ENCODE assay signal across 23 cellular contexts in genomic region chr2:2657121-2657962, GRCh38.
DNase-seq lines count a peak whose midpoint lies in the region; ATAC-seq, FAIRE-seq and TF ChIP-seq lines count a peak whose summit lies in the region.
"Had no signal": no experiment of that assay in that cellular context is flagged by ENCODE, and none has a peak within 500 bp of the region (broad histone marks: within the 10 kb centered on the region; RNA-seq: fewer than 3 reads in every experiment).

No MANE protein-coding gene starts in this region.

- H2AK5ac ChIP-seq in neuronal stem cell (ENCODE audit: low read depth, low read length): peak overlapping the region; percentile 56

- peak overlapping the region; percentile 43 for H4K8ac ChIP-seq in neuronal stem cell (ENCODE audit: low read depth, low read length)

- no peak overlapping the region for H2BK120ac ChIP-seq in neuronal stem cell (ENCODE audit: low read depth, low read length)

- WGBS in neuronal stem cell (ENCODE audit: extremely low coverage in 2 of 2, insufficient read length in 2 of 2, insufficient replicate concordance in 1 of 2), 2 donors: no CpG with 5 or more reads among the region's 15 CpGs
- 64 to 73% methylated on average over 15 of the region's 15 CpGs for WGBS in pancreas, 2 donors

- H3K27me3 ChIP-seq in bronchial epithelial cell (ENCODE audit: control insufficient read depth, insufficient read depth, low read length) (no peaks in the 10 kb centered on the region), neuronal stem cell (ENCODE audit: control insufficient read depth in 3 of 3, insufficient read depth in 3 of 3, low read depth in 1 of 3, low read length in 3 of 3) (no peaks in the 10 kb centered on the region), pancreas (no peaks in the 10 kb centered on the region)

- H3K36me3 ChIP-seq in bronchial epithelial cell (ENCODE audit: control insufficient read depth, insufficient read depth, low read length) (no peaks in the 10 kb centered on the region), neuronal stem cell (replicated peaks in 1 of 2; ENCODE audit: control insufficient read depth in 2 of 2, insufficient read depth in 2 of 2, low read length in 2 of 2) (no peaks in the 10 kb centered on the region), pancreas (no peaks in the 10 kb centered on the region), OCI-LY7 (ENCODE audit: insufficient read depth, low read length) (no peaks in the 10 kb centered on the region)

- H3K4me3 ChIP-seq in bronchial epithelial cell (ENCODE audit: low read depth, low read length) (no peak overlapping the region), neuronal stem cell (ENCODE audit: low read length in 2 of 2) (no peak overlapping the region), pancreas (no peak overlapping the region), OCI-LY7 (ENCODE audit: low read depth, low read length, poor library complexity, severe bottlenecking) (no peak overlapping the region)

- H3K9me3 ChIP-seq in neuronal stem cell (replicated peaks in 1 of 2; ENCODE audit: control insufficient read depth in 2 of 2, insufficient read depth in 1 of 2, low read depth in 1 of 2, low read length in 2 of 2): peaks cover 0 to under 1% of the 10 kb centered on the region in 2 donors
- H3K9me3 ChIP-seq in pancreas: no peaks in the 10 kb centered on the region
- no peaks in the 10 kb centered on the region for H3K9me3 ChIP-seq in OCI-LY7 (ENCODE audit: low read length)

- peak overlapping the region; percentile 91 for H2BK15ac ChIP-seq in neuronal stem cell (ENCODE audit: low read length)

- H4K20me1 ChIP-seq in OCI-LY7 (ENCODE audit: insufficient read depth, low read length): no peaks in the 10 kb centered on the region

- H4K91ac ChIP-seq in neuronal stem cell (ENCODE audit: low read depth, low read length, poor library complexity): no peak overlapping the region

- H3K4me2 ChIP-seq in neuronal stem cell (ENCODE audit: insufficient read depth, low read length, poor library complexity, severe bottlenecking) (no peak overlapping the region), OCI-LY7 (ENCODE audit: low read length) (no peak overlapping the region)

- H3K4me1 ChIP-seq in neuronal stem cell (ENCODE audit: control insufficient read depth in 2 of 2, insufficient read depth in 1 of 2, low read depth in 1 of 2, low read length in 2 of 2): peaks cover 2 to 7% of the 10 kb centered on the region in 2 donors
- H3K4me1 ChIP-seq in pancreas: no peaks in the 10 kb centered on the region
- no peaks in the 10 kb centered on the region for H3K4me1 ChIP-seq in OCI-LY7 (ENCODE audit: insufficient read depth, low read length, poor library complexity, severe bottlenecking)

- H3K4ac ChIP-seq in neuronal stem cell (ENCODE audit: low read length): no peak overlapping the region

- TF ChIP-seq CTCF in bronchial epithelial cell (IDR thresholded peaks at IDR 0.05; ENCODE audit: insufficient read depth, low read length, severe bottlenecking): no peak
- TF ChIP-seq CTCF in pancreas (IDR thresholded peaks at IDR 0.05): no peak
- TF ChIP-seq CTCF in OCI-LY7 (conservative IDR thresholded peaks at IDR 0.05; ENCODE audit: low read length): no peak

- no peak overlapping the region for H2BK5ac ChIP-seq in neuronal stem cell (ENCODE audit: low read length)

- no peak overlapping the region for H3K14ac ChIP-seq in neuronal stem cell (ENCODE audit: low read length)

- H2AFZ ChIP-seq in neuronal stem cell (ENCODE audit: low read length): no peak overlapping the region
- no peak overlapping the region for H2AFZ ChIP-seq in OCI-LY7 (ENCODE audit: low read length)

- peak; percentile 57 for DNase-seq in activated effector memory CD4-positive, alpha-beta T cell treated with anti-CD3 and anti-CD28 coated beads, Interleukin-2, amount 50 U/mL, for 16 hours
- no peak for DNase-seq in activated effector memory CD4-positive, alpha-beta T cell treated with Interleukin-2 at 50 U/mL for 16 hours
- DNase-seq in HTR-8/SVneo (ENCODE audit: insufficient read length, low spot score) (no peak), bronchial epithelial cell (ENCODE audit: low read depth) (no peak), neuronal stem cell (ENCODE audit: low spot score) (no peak), pancreas (no peak), T-helper 1 cell (no peak), OCI-LY7 (ENCODE audit: low spot score) (no peak)
- DNase-seq: AML-193; DND-41; MM.1S; NCI-H1092; NCI-H1436 treated with DMSO at 0.1 percent for 48 hours; NCI-H2029; NCI-H2171 treated with DMSO at 0.1 percent for 48 hours; NCI-H748 treated with DMSO at 0.1 percent for 48 hours; NK-92 treated with Interleukin-12 subunit alpha and Interleukin-12 subunit beta, amount 100 ng/mL, for 24 hours; Right ventricle myocardium superior had no signal

- no TSS peak for BruUV-seq in OCI-LY7 (replicated peaks; lab: Mats Ljungman, UMichigan)

- no peak overlapping the region for H2BK12ac ChIP-seq in neuronal stem cell (ENCODE audit: low read length)

- peaks cover under 1% of the 10 kb centered on the region for H3K79me1 ChIP-seq in neuronal stem cell (ENCODE audit: low read depth, low read length)

- FAIRE-seq in HTR-8/SVneo (lab: Jason Lieb, UNC) (peak; percentile 20), bronchial epithelial cell (lab: Jason Lieb, UNC) (peak; percentile 55), pancreas (lab: Jason Lieb, UNC) (no peak)
- FAIRE-seq: GM19239, RCC 7860 had no signal

- peak overlapping the region; percentile 28 for H3K18ac ChIP-seq in neuronal stem cell (ENCODE audit: low read length)

- POLR2A ChIA-PET in OCI-LY7 (lab: Charles Lee): no interaction called here

- H3K27ac ChIP-seq in neuronal stem cell (replicated peaks; ENCODE audit: low read length) (no peak overlapping the region), pancreas (no peak overlapping the region), OCI-LY7 (ENCODE audit: low read depth, low read length, poor library complexity, severe bottlenecking) (no peak overlapping the region)
- H3K27ac ChIP-seq: 22Rv1, C4-2B had no signal

- intact Hi-C loops in pancreas (cut with DNase I) (no loop called here), OCI-LY7 (cut with micrococcal nuclease; ENCODE audit: unreplicated experiment) (no loop called here)

- H3K9ac ChIP-seq in neuronal stem cell (ENCODE audit: low read depth, low read length, poor library complexity): no peak overlapping the region

- peak overlapping the region; percentile 13 for H3K23ac ChIP-seq in neuronal stem cell (ENCODE audit: low read depth, low read length, poor library complexity)

- CTCF ChIA-PET in OCI-LY7 (lab: Charles Lee; ENCODE audit: unreplicated experiment): no interaction called here

- no peaks in the 10 kb centered on the region for H3K9me2 ChIP-seq in OCI-LY7 (ENCODE audit: insufficient read depth, low read length)

- ATAC-seq in pancreas: no peak
- ATAC-seq: HCT116 had no signal

- no peaks in the 10 kb centered on the region for H3K79me2 ChIP-seq in OCI-LY7 (ENCODE audit: insufficient read depth, low read depth, low read length)
